ENCODE assay signal across 18 cellular contexts in genomic region chr1:3346478-3346877, GRCh38.
DNase-seq lines count a peak whose midpoint lies in the region; ATAC-seq and TF ChIP-seq lines count a peak whose summit lies in the region.
"Had no signal": no experiment of that assay in that cellular context is flagged by ENCODE, and none has a peak within 500 bp of the region (broad histone marks: within the 10 kb centered on the region; RNA-seq: fewer than 3 reads in every experiment).

No MANE protein-coding gene starts in this region.

- H3K27ac ChIP-seq in BLaER1 (no peak overlapping the region), angular gyrus (ENCODE audit: low read depth, low read length) (peak overlapping the region; percentile 24), esophagus muscularis mucosa (replicated peaks in 1 of 4) (peak overlapping the region in 3 of 4 donors; percentile 35 to 52 (median 40)), sigmoid colon (peak overlapping the region; percentile 17 to 56 (median 50))
- H3K27ac ChIP-seq: SJSA1 had no signal

- H3K9ac ChIP-seq in BLaER1 = no peak overlapping the region

- peaks cover 40% of the 10 kb centered on the region for H3K9me3 ChIP-seq in BLaER1
- H3K9me3 ChIP-seq in esophagus muscularis mucosa = peaks cover 0 to 28% (median 16%) of the 10 kb centered on the region in 4 donors
- peaks cover 0 to 12% (median 2%) of the 10 kb centered on the region in 4 donors for H3K9me3 ChIP-seq in sigmoid colon
- H3K9me3 ChIP-seq: BE2C, SJSA1 had no signal

- DNase-seq in esophagus muscularis mucosa (ENCODE audit: extremely low spot score) = no peak
- no peak for DNase-seq in sigmoid colon
- no peak for DNase-seq in GM19238 (ENCODE audit: insufficient read length, low spot score)
- DNase-seq: CD4-positive, alpha-beta T cell; COR-L47; DMS79; MV-4-11; NCI-H1105 treated with DMSO at 0.1 percent for 48 hours; NCI-H2081; NCI-H2171 treated with DMSO at 0.1 percent for 48 hours; NCI-H524 treated with DMSO at 0.1 percent for 48 hours; OCI-M1 had no signal

- no peak for ATAC-seq in GM21367 (IDR thresholded peaks at IDR 0.05; ENCODE audit: unreplicated experiment)
- ATAC-seq in GM18907 (IDR thresholded peaks at IDR 0.05; ENCODE audit: unreplicated experiment) = no peak

- H4K20me1 ChIP-seq in BLaER1 = peaks cover 36% of the 10 kb centered on the region; the same call in 1 of the 2 replicates

- TF ChIP-seq EP300 in esophagus muscularis mucosa (IDR thresholded peaks at IDR 0.05) (no peak), sigmoid colon (IDR thresholded peaks at IDR 0.05) (no peak)

- intact Hi-C loops in esophagus muscularis mucosa (cut with DNase I) (no loop called here), sigmoid colon (cut with DNase I) (no loop called here)

- TF ChIP-seq POLR2A in esophagus muscularis mucosa (IDR thresholded peaks at IDR 0.05; ENCODE audit: low read depth) (no peak), sigmoid colon (IDR thresholded peaks at IDR 0.05) (no peak)

- WGBS in esophagus muscularis mucosa = 89% methylated on average over 13 of the region's 13 CpGs
- 92 to 93% methylated on average over 13 of the region's 13 CpGs for WGBS in sigmoid colon, 2 donors

- TF ChIP-seq CTCF in esophagus muscularis mucosa (IDR thresholded peaks at IDR 0.05) = no peak
- no peak for TF ChIP-seq CTCF in sigmoid colon (IDR thresholded peaks at IDR 0.05)

- H3K4me3 ChIP-seq in BLaER1 = no peak overlapping the region
- H3K4me3 ChIP-seq in esophagus muscularis mucosa = no peak overlapping the region
- H3K4me3 ChIP-seq in sigmoid colon = no peak overlapping the region
- H3K4me3 ChIP-seq: SJSA1 had no signal

- H3K36me3 ChIP-seq in BLaER1 (no peaks in the 10 kb centered on the region), esophagus muscularis mucosa (no peaks in the 10 kb centered on the region), sigmoid colon (no peaks in the 10 kb centered on the region)
- H3K36me3 ChIP-seq: BE2C, SJSA1 had no signal

- H3K4me2 ChIP-seq in BLaER1 = peak overlapping the region; percentile 85

- peaks cover 30% of the 10 kb centered on the region for H3K4me1 ChIP-seq in BLaER1
- H3K4me1 ChIP-seq in esophagus muscularis mucosa = peaks cover 23 to 47% (median 35%) of the 10 kb centered on the region in 4 donors
- H3K4me1 ChIP-seq in sigmoid colon = peaks cover 0 to 26% (median 23%) of the 10 kb centered on the region in 4 donors
- H3K4me1 ChIP-seq: BE2C, SJSA1 had no signal

- H3K27me3 ChIP-seq in BLaER1 (peaks cover 34% of the 10 kb centered on the region), esophagus muscularis mucosa (peaks cover 0 to 56% (median 0%) of the 10 kb centered on the region in 4 donors), sigmoid colon (peaks cover 0 to 9% (median 5%) of the 10 kb centered on the region in 3 donors)
- H3K27me3 ChIP-seq: BE2C, SJSA1 had no signal
